Comparison of ENCODE assay signal across 8 cellular contexts in genomic region chr13:21476893-21477472, GRCh38.
DNase-seq lines count a peak whose midpoint lies in the region; ATAC-seq lines count a peak whose summit lies in the region.

No MANE protein-coding gene starts in this region.

- peak; percentile 78 for ATAC-seq in HG02981 (IDR thresholded peaks at IDR 0.05; ENCODE audit: unreplicated experiment)

- H3K27ac ChIP-seq in cingulate gyrus (ENCODE audit: low read depth, low read length): peak overlapping the region; percentile 78

- DNase-seq in NK-92 treated with Interleukin-12 subunit alpha and Interleukin-12 subunit beta, amount 100 ng/mL, for 24 hours (lab: John Stamatoyannopoulos, UW): peak; percentile 65
- DNase-seq in NK-92 (lab: John Stamatoyannopoulos, UW; ENCODE audit: unreplicated experiment) (no peak), NCI-H446 (lab: John Stamatoyannopoulos, UW) (peak; percentile 47 to 75), left kidney (ENCODE audit: low read depth, low spot score) (peak; percentile 95)
- DNase-seq in activated CD4-positive, alpha-beta T cell treated with anti-CD3 and anti-CD28 coated beads for 24 hours (ENCODE audit: low read depth in 2 of 2): peak; percentile 73 to 79
- DNase-seq in stimulated activated CD4-positive, alpha-beta T cell treated with anti-CD3 and anti-CD28 coated beads, Interleukin-1b, Interleukin-23, amount 100 ng/mL, for 4 hours (ENCODE audit: low read depth in 2 of 2): peak; percentile 64 to 72
